25 cellular contexts compared by ENCODE assay signal in the genomic region with DNA sequence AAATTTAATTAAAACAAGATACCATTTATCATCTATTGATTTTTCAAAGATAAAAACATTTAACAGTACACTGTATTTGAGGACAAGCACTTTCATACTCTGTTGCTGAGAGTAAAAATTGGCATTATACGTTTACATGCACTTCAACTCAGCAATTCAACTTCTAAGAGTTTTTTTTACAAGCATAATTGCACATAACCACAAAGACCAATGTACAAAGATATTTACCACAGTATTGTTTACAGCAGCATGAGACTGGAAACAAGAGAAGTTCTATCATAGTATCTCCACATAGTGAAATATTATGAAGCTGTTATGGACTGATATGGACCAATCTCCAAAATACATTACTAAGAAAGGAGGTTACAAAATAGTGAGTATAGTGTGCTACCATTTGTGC. TPM values are rescaled to one million over a fixed set of nuclear protein-coding genes. Genes with fewer than 3 reads are reported as not detected.
DNase-seq lines count a peak whose midpoint lies in the region; ATAC-seq, FAIRE-seq and TF ChIP-seq lines count a peak whose summit lies in the region.
"Had no signal": no experiment of that assay in that cellular context is flagged by ENCODE, and none has a peak within 500 bp of the region (broad histone marks: within the 10 kb centered on the region; RNA-seq: fewer than 3 reads in every experiment).

No MANE protein-coding gene starts in this region.

- CTCF ChIA-PET in A549 (lab: Yijun Ruan, JAX) = interaction anchor here (1.3 to 3.7 kb wide), 2 partner anchors 9 to 13 kb away, joined by 4 to 28 read pairs; partner anchors contain the start of gene GAB3
- CTCF ChIA-PET in K562 (lab: Yijun Ruan, JAX; ENCODE audit: low intra/inter-chr PET ratio) = no interaction called here
- CTCF ChIA-PET in HEK293T (lab: Yijun Ruan, JAX) = interaction anchor here (1.0 kb wide), 1 partner anchor 9 kb away, joined by 3 read pairs; no protein-coding TSS in a partner anchor

- TF ChIP-seq EP300 in A549 (IDR thresholded peaks at IDR 0.05) (no peak), K562 (IDR thresholded peaks at IDR 0.05; ENCODE audit: low read length) (no peak)

- no TSS peak for BruUV-seq in K562 (replicated peaks; lab: Mats Ljungman, UMichigan)

- 57% methylated on average over 1 of the region's 1 CpG for WGBS in A549 (ENCODE audit: missing lambda C conversion rate)
- 36% methylated on average over 1 of the region's 1 CpG for WGBS in K562 (ENCODE audit: insufficient coverage, low coverage, missing lambda C conversion rate)

- TF ChIP-seq POLR2A in A549 (IDR thresholded peaks at IDR 0.05; ENCODE audit: low read length) (no peak), K562 (conservative IDR thresholded peaks at IDR 0.05) (no peak)

- no peak overlapping the region for H3K4me2 ChIP-seq in A549
- no peak overlapping the region for H3K4me2 ChIP-seq in K562 (ENCODE audit: insufficient read depth, low read length)
- H3K4me2 ChIP-seq: hepatocyte had no signal

- TF ChIP-seq RAD21 in A549 (conservative IDR thresholded peaks at IDR 0.05 in 1 of 2, IDR thresholded peaks at IDR 0.05 in 1 of 2) (no peak), K562 (CRISPR knock-in tag; conservative IDR thresholded peaks at IDR 0.05 in 1 of 2, IDR thresholded peaks at IDR 0.05 in 1 of 2) (no peak)

- POLR2A ChIA-PET in A549 (lab: Yijun Ruan, JAX) (no interaction called here), K562 (lab: Yijun Ruan, JAX) (interaction anchor here (0.6 to 1.5 kb wide), 5 partner anchors 9 to 194 kb away, joined by 3 to 5 read pairs (median 3); no protein-coding TSS in a partner anchor), HEK293T (lab: Yijun Ruan, JAX) (no interaction called here)

- H2AFZ ChIP-seq in K562 (ENCODE audit: low read depth, low read length) = no peak overlapping the region
- H2AFZ ChIP-seq: hepatocyte had no signal

- peak; percentile 65 for FAIRE-seq in A549 (lab: Jason Lieb, UNC)
- FAIRE-seq in K562 (lab: Jason Lieb, UNC) = no peak
- no peak for FAIRE-seq in D721Med (lab: Jason Lieb, UNC)

- no peak for TF ChIP-seq CTCF in A549 (IDR thresholded peaks at IDR 0.05)
- TF ChIP-seq CTCF in K562 (IDR thresholded peaks at IDR 0.05 in 2 of 3, conservative IDR thresholded peaks at IDR 0.05 in 1 of 3; ENCODE audit: insufficient read depth in 2 of 3, low read depth in 1 of 3, low read length in 3 of 3) = no peak
- no peak for TF ChIP-seq CTCF in D721Med (IDR thresholded peaks at IDR 0.05; ENCODE audit: insufficient read depth, missing control alignments)

- H3K4me3 ChIP-seq in A549 (no peak overlapping the region), K562 (no peak overlapping the region)
- H3K4me3 ChIP-seq: gastrocnemius medialis, hepatocyte, SK-N-MC, vagina had no signal

- H3K9me3 ChIP-seq in A549 (no peaks in the 10 kb centered on the region), K562 (replicated peaks; ENCODE audit: control insufficient read depth, insufficient read depth, low read depth, low read length) (no peaks in the 10 kb centered on the region)
- H3K9me3 ChIP-seq: gastrocnemius medialis, vagina had no signal

- H3K4me1 ChIP-seq in A549 (peaks cover 19% of the 10 kb centered on the region), K562 (replicated peaks in 1 of 2; ENCODE audit: control insufficient read depth in 2 of 2, insufficient read depth in 2 of 2, low read length in 2 of 2) (peaks cover 0 to 41% of the 10 kb centered on the region in 2 experiments; a peak in 3 of 5 replicates)

- H4K20me1 ChIP-seq in K562 (replicated peaks; ENCODE audit: control insufficient read depth, insufficient read depth, low read length) = no peaks in the 10 kb centered on the region

- H3K27me3 ChIP-seq in K562 (ENCODE audit: control insufficient read depth in 2 of 2, insufficient read depth in 2 of 2, low read length in 2 of 2) = no peaks in the 10 kb centered on the region
- H3K27me3 ChIP-seq: gastrocnemius medialis, hepatocyte, vagina had no signal

- peaks cover 93% of the 10 kb centered on the region for H3K79me2 ChIP-seq in K562 (ENCODE audit: control insufficient read depth, insufficient read depth, low read length)
- H3K79me2 ChIP-seq: hepatocyte had no signal

- in situ Hi-C loops in K562 (cut with MboI) = loop anchor here (25.0 kb wide), 1 partner anchor 153 kb away; the partner anchor contains the start of gene CTAG1A

- H3K36me3 ChIP-seq in K562 (ENCODE audit: control insufficient read depth, insufficient read depth, low read length) = peaks cover 22% of the 10 kb centered on the region; the same call in 2 of the 3 replicates
- H3K36me3 ChIP-seq: gastrocnemius medialis, vagina had no signal

- ATAC-seq in A549 (no peak), K562 (no peak), HG02884 (IDR thresholded peaks at IDR 0.05; ENCODE audit: unreplicated experiment) (no peak)
- ATAC-seq: gastrocnemius medialis, left lobe of liver had no signal

- DNase-seq in A549 (ENCODE audit: low read depth in 1 of 2, low spot score in 1 of 2) (no peak), GF-D8 (lab: John Stamatoyannopoulos, UW) (peak; percentile 45), OCI-M1 (lab: John Stamatoyannopoulos, UW) (peak; percentile 64), K562 (ENCODE audit: extremely low read depth in 1 of 4, low spot score in 3 of 4) (no peak), COR-L47 (lab: John Stamatoyannopoulos, UW) (no peak), HEK293T (ENCODE audit: extremely low spot score) (no peak), D721Med (ENCODE audit: insufficient read length, low spot score) (no peak)
- DNase-seq: activated naive CD4-positive, alpha-beta T cell treated with anti-CD3 and anti-CD28 coated beads, Interleukin-2, amount 50 U/mL, for 16 hours; cortex of kidney; gastrocnemius medialis; HFFc6; IMR-90; mesenchymal stem cell; NCI-H2171 treated with DMSO at 0.1 percent for 48 hours; NCI-H524; RPMI8226; stimulated activated CD4-positive, alpha-beta T cell treated with anti-CD3 and anti-CD28 coated beads, Interleukin-12 subunit alpha, Interleukin-12 subunit beta, amount 100 ng/mL, for 4 hours; stimulated activated CD4-positive, alpha-beta T cell treated with anti-CD3 and anti-CD28 coated beads, Interleukin-4, amount 100 ng/mL, for 4 hours; T-helper 9 cell had no signal

- H3K27ac ChIP-seq in A549 (no peak overlapping the region), K562 (ENCODE audit: extremely low read depth, low read depth, low read length) (no peak overlapping the region; the same call in 2 of the 3 replicates)
- H3K27ac ChIP-seq: C4-2B, hepatocyte, SK-N-MC, vagina had no signal

- intact Hi-C loops in K562 (cut with micrococcal nuclease) = no loop called here

- H3K9me1 ChIP-seq in K562 (ENCODE audit: control insufficient read depth, insufficient read depth, low read length) = no peaks in the 10 kb centered on the region

- no peak overlapping the region for H3K9ac ChIP-seq in K562 (ENCODE audit: insufficient read depth in 1 of 2, low read depth in 2 of 2, low read length in 2 of 2)

RNA-seq across cellular contexts. Expression of gene GAB3, which starts 10.9 kb away (rescaled TPM):
- polyA plus RNA-seq in A549 (2011; rRNA removed) = 0.39 and 0.56 TPM in 2 replicates
- 0.12 and 0.19 TPM in 2 replicates for polyA plus RNA-seq in A549 (2012; cell fraction: cytosol; rRNA removed)
- 0.56 and 0.72 TPM in 2 replicates for polyA plus RNA-seq in A549 (2012; cell fraction: nucleus; rRNA removed)
- 0.13 to 0.21 TPM (median 0.15 TPM) in 3 replicates for polyA plus RNA-seq in A549 (2017; fragmentation: RNase III; extraction: RNeasy Plus Mini Kit Qiagen cat#74134 plus additional on column Dnase treatment)
- 0.58 and 0.99 TPM in 2 replicates for polyA minus RNA-seq in A549 (2011; rRNA and poly(A)+ RNA removed)
- total RNA-seq in K562 (2011; cell fraction: chromatin; rRNA removed; ENCODE audit: low replicate concordance) = 51.8 and 65.2 TPM in 2 replicates
- total RNA-seq in K562 (2011; cell fraction: nucleolus; rRNA removed) = 18.2 and 24.6 TPM in 2 replicates
- 34.5 and 48.9 TPM in 2 replicates for total RNA-seq in K562 (2011; cell fraction: nucleoplasm; rRNA removed)
- 19.8 and 20.7 TPM in 2 replicates for total RNA-seq in K562 (2014; rRNA removed)
- 22.7 and 24.8 TPM in 2 replicates for total RNA-seq in K562 (2014; rRNA removed; fragmentation: Illumina TruSeq; extraction: Trizol)
- 16.1 TPM in 2 replicates for total RNA-seq in K562 (2015; rRNA removed; fragmentation: Illumina TruSeq; extraction: Trizol)
- total RNA-seq in K562 (2021) = 23.3 and 25.6 TPM in 2 replicates
- 21.4 and 30.7 TPM in 2 replicates for polyA plus RNA-seq in K562 (2011; rRNA removed)
- 16.3 and 21.7 TPM in 2 replicates for polyA plus RNA-seq in K562 (2011; cell fraction: cytosol; rRNA removed)
- polyA plus RNA-seq in K562 (2011; cell fraction: nucleus; rRNA removed) = 86.0 and 94.1 TPM in 2 replicates
- polyA plus RNA-seq in K562 (2012) = 13.4 and 13.5 TPM in 2 replicates
- polyA plus RNA-seq in K562 (2014; fragmentation: Illumina TruSeq; extraction: Trizol) = 26.2 and 31.4 TPM in 2 replicates
- polyA plus RNA-seq in K562 (2014; fragmentation: Nextera tagmentation; extraction: Ambion mirVana) = 10 to 100 TPM; 19.3 to 20.1 TPM
- 18.3 and 20.2 TPM in 2 replicates for polyA plus RNA-seq in K562 (2014; rRNA removed)
- 28.3 and 33.3 TPM in 2 replicates for polyA minus RNA-seq in K562 (2011; rRNA and poly(A)+ RNA removed)
- polyA minus RNA-seq in K562 (2011; cell fraction: cytosol; rRNA and poly(A)+ RNA removed) = 22.1 and 22.8 TPM in 2 replicates
- 20.6 and 33.1 TPM in 2 replicates for polyA minus RNA-seq in K562 (2011; cell fraction: nucleus; rRNA and poly(A)+ RNA removed)

RNA-seq across cellular contexts. Expression of gene DKC1, which starts 22.7 kb away (rescaled TPM):
- polyA plus RNA-seq in A549 (2011; rRNA removed) (137 and 209 TPM in 2 replicates), A549 (2017; fragmentation: RNase III; extraction: RNeasy Plus Mini Kit Qiagen cat#74134 plus additional on column Dnase treatment) (165 to 190 TPM (median 166 TPM) in 3 replicates), K562 (2011; rRNA removed) (210 and 219 TPM in 2 replicates), K562 (2014; fragmentation: Illumina TruSeq; extraction: Trizol) (250 and 260 TPM in 2 replicates), K562 (2014; fragmentation: Nextera tagmentation; extraction: Ambion mirVana) (100 to 1,000 TPM; 209 to 313 TPM), K562 (2014; rRNA removed) (217 and 230 TPM in 2 replicates)
- polyA plus RNA-seq in A549 (2012; cell fraction: cytosol; rRNA removed) = 88.4 and 101 TPM in 2 replicates
- polyA plus RNA-seq in A549 (2012; cell fraction: nucleus; rRNA removed) = 65.4 and 111 TPM in 2 replicates
- 113 and 122 TPM in 2 replicates for polyA minus RNA-seq in A549 (2011; rRNA and poly(A)+ RNA removed)
- total RNA-seq in K562 (2011; cell fraction: chromatin; rRNA removed; ENCODE audit: low replicate concordance) = 654 and 916 TPM in 2 replicates
- total RNA-seq in K562 (2011; cell fraction: nucleolus; rRNA removed) = 268 and 327 TPM in 2 replicates
- total RNA-seq in K562 (2011; cell fraction: nucleoplasm; rRNA removed) = 529 and 542 TPM in 2 replicates
- total RNA-seq in K562 (2014; rRNA removed) (160 and 212 TPM in 2 replicates), K562 (2014; rRNA removed; fragmentation: Illumina TruSeq; extraction: Trizol) (208 and 229 TPM in 2 replicates), K562 (2015; rRNA removed; fragmentation: Illumina TruSeq; extraction: Trizol) (239 and 241 TPM in 2 replicates), K562 (2021) (191 and 205 TPM in 2 replicates)
- polyA plus RNA-seq in K562 (2011; cell fraction: cytosol; rRNA removed) = 115 and 148 TPM in 2 replicates
- polyA plus RNA-seq in K562 (2011; cell fraction: nucleus; rRNA removed) = 348 and 507 TPM in 2 replicates
- 129 and 208 TPM in 2 replicates for polyA plus RNA-seq in K562 (2012)
- 341 and 365 TPM in 2 replicates for polyA minus RNA-seq in K562 (2011; rRNA and poly(A)+ RNA removed)
- 89.2 and 121 TPM in 2 replicates for polyA minus RNA-seq in K562 (2011; cell fraction: cytosol; rRNA and poly(A)+ RNA removed)
- polyA minus RNA-seq in K562 (2011; cell fraction: nucleus; rRNA and poly(A)+ RNA removed) = 172 and 307 TPM in 2 replicates

Comparison
In these comparisons a context has a peak if more than half of its experiments do, and no peak if none do; other contexts are left out.
1. DNase-seq: peak in GF-D8 (single experiment) and OCI-M1 (single experiment); none in A549 (0 of 2), K562 (0 of 4), COR-L47 (single experiment), HEK293T (single experiment) and D721Med (single experiment).
2. RNA of gene GAB3, which starts 10.9 kb away (polyA plus RNA-seq): 13.4 to 94.1 TPM in K562; 0.12 to 0.72 TPM in A549; every median in the first group is over 4 times any median in the second.